In genomic region chr2:187687585-187687984, GRCh38 we compare ENCODE assay signal across 30 cellular contexts.
"Had no signal": no experiment of that assay in that cellular context is flagged by ENCODE, and none has a peak within 500 bp of the region (broad histone marks: within the 10 kb centered on the region; RNA-seq: fewer than 3 reads in every experiment).

No MANE protein-coding gene starts in this region.

- H3K4me2 ChIP-seq: neural progenitor cell, smooth muscle cell had no signal

- H3K9ac ChIP-seq: neural progenitor cell, parathyroid adenoma had no signal

- ATAC-seq: naive thymus-derived CD8-positive, alpha-beta T cell; natural killer cell treated with Interleukin-12 subunit alpha and Interleukin-12 subunit beta and Interleukin-15 and Interleukin-18, amount 100 ng/mL, for 72 hours; psoas muscle; right cardiac atrium; right lobe of liver; stimulated activated memory B cell treated with anti-CD40 and anti-IgM and Interleukin-4, amounts not matched to agents 10 μg/mL and 1 μg/mL and 100 μg/mL, for 72 hours; stimulated activated naive CD8-positive, alpha-beta T cell treated with anti-CD3 and anti-CD28 coated beads, Interleukin-15, amount 100 ng/mL, for 72 hours; stimulated activated naive CD8-positive, alpha-beta T cell treated with anti-CD3 and anti-CD28 coated beads, Interleukin-15, Interleukin-2, amounts not matched to agents 100 U/mL and 50 U/mL, for 24 hours had no signal

- H3K27me3 ChIP-seq: neural progenitor cell, ovary, right lobe of liver, sigmoid colon, spleen, suprapubic skin, testis, tibial artery, transverse colon, vagina had no signal

- H3K9me3 ChIP-seq: ovary, psoas muscle, right lobe of liver, sigmoid colon, spleen, suprapubic skin, testis, tibial artery, transverse colon, vagina had no signal

- H3K4me1 ChIP-seq: neural progenitor cell, parathyroid adenoma, psoas muscle, right lobe of liver, sigmoid colon, spleen, suprapubic skin, testis, transverse colon, vagina had no signal

- H3K4me3 ChIP-seq: neural progenitor cell, ovary, psoas muscle, right lobe of liver, sigmoid colon, smooth muscle cell, spleen, suprapubic skin, testis, tibial artery, transverse colon, vagina had no signal

- H2AFZ ChIP-seq: neural progenitor cell, parathyroid adenoma had no signal

- H3K79me2 ChIP-seq: parathyroid adenoma had no signal

- H3K36me3 ChIP-seq: neural progenitor cell, ovary, right lobe of liver, sigmoid colon, spleen, suprapubic skin, tibial artery, transverse colon, vagina had no signal

- DNase-seq: naive thymus-derived CD8-positive, alpha-beta T cell; nephron progenitor cell; occipital lobe; ovary; posterior cingulate gyrus; psoas muscle; right cardiac atrium; right lobe of liver; sigmoid colon; spleen; stimulated activated CD4-positive, alpha-beta T cell treated with anti-CD3 and anti-CD28 coated beads, Interleukin-12 subunit alpha, Interleukin-12 subunit beta, amount 100 ng/mL, for 4 hours; stimulated activated CD4-positive, alpha-beta T cell treated with anti-CD3 and anti-CD28 coated beads, Interleukin-1b, Interleukin-23, amount 100 ng/mL, for 48 hours; stimulated activated CD4-positive, alpha-beta T cell treated with anti-CD3 and anti-CD28 coated beads, Interleukin-4, amount 100 ng/mL, for 1 hour; stimulated activated CD4-positive, alpha-beta T cell treated with anti-CD3 and anti-CD28 coated beads, Interleukin-4, amount 100 ng/mL, for 4 hours; stimulated activated CD8-positive, alpha-beta memory T cell treated with anti-CD3 and anti-CD28 coated beads, Interleukin-4, amount 100 ng/mL, for 48 hours; stimulated activated naive CD4-positive, alpha-beta T cell; stimulated activated naive CD8-positive, alpha-beta T cell treated with anti-CD3 and anti-CD28 coated beads, Interleukin-15, amount 100 ng/mL, for 72 hours; stimulated activated naive CD8-positive, alpha-beta T cell treated with anti-CD3 and anti-CD28 coated beads, Interleukin-15, Interleukin-2, amounts not matched to agents 100 U/mL and 50 U/mL, for 24 hours; substantia nigra; testis; tibial artery; transverse colon had no signal

- FAIRE-seq: urothelium cell line had no signal

- H3K27ac ChIP-seq: neural progenitor cell, ovary, parathyroid adenoma, psoas muscle, right lobe of liver, sigmoid colon, spleen, suprapubic skin, testis, tibial artery, transverse colon, vagina had no signal
